Comparison of ENCODE assay signal across 8 cellular contexts in genomic region chr1:67685067-67685557, GRCh38. TPM values are rescaled to one million over a fixed set of nuclear protein-coding genes. Genes with fewer than 3 reads are reported as not detected.
DNase-seq lines count a peak whose midpoint lies in the region; ATAC-seq and TF ChIP-seq lines count a peak whose summit lies in the region.

GADD45A (plus strand) TSS chr1:67685201; CDS start chr1:67685495, 294 bp downstream.

- H3K9me3 Mint-ChIP-seq in activated CD4-positive, alpha-beta memory T cell treated with anti-CD3 and anti-CD28 coated beads for 36 hours = no peaks in the 10 kb centered on the region

- H3K27me3 ChIP-seq in dorsolateral prefrontal cortex = no peaks in the 10 kb centered on the region

- H3K4me3 ChIP-seq in dorsolateral prefrontal cortex (peak within 1 kb of the TSS; percentile 50 to 99 (median 83)), lower leg skin (ENCODE audit: low read depth, poor library complexity, severe bottlenecking) (peak within 1 kb of the TSS; percentile 71)

- CTCF ChIA-PET in activated CD4-positive, alpha-beta memory T cell treated with anti-CD3 and anti-CD28 coated beads for 36 hours (lab: Charles Lee) = interaction anchor here (1.1 to 7.3 kb wide), 7 partner anchors 16 to 150 kb away, joined by 3 to 41 read pairs (median 6); no protein-coding TSS in a partner anchor

- H3K36me3 Mint-ChIP-seq in activated CD4-positive, alpha-beta memory T cell treated with anti-CD3 and anti-CD28 coated beads for 36 hours = peaks cover 22% of the 10 kb centered on the region

- DNase-seq in CD1c-positive myeloid dendritic cell (ENCODE audit: extremely low spot score) (peak; percentile 98), NCI-H82 treated with DMSO at 0.1 percent for 48 hours (lab: John Stamatoyannopoulos, UW; ENCODE audit: unreplicated experiment) (peak; percentile 98), dorsolateral prefrontal cortex (peak; percentile 88 to 98 (median 97)), lower leg skin (ENCODE audit: low spot score in 2 of 2) (peak; percentile 99 to 100)
- peak; percentile 98 for DNase-seq in activated CD4-positive, alpha-beta memory T cell treated with anti-CD3 and anti-CD28 coated beads for 36 hours
- peak; percentile 79 to 82 (median 79) for DNase-seq in stimulated activated CD4-positive, alpha-beta T cell treated with anti-CD3 and anti-CD28 coated beads, TNF-alpha, amount 100 ng/mL, for 1 hour (ENCODE audit: low read depth in 3 of 3, low spot score in 1 of 3)

- peak within 1 kb of the TSS; percentile 92 for H3K4me3 Mint-ChIP-seq in activated CD4-positive, alpha-beta memory T cell treated with anti-CD3 and anti-CD28 coated beads for 36 hours

- 0 to 1% methylated on average over 33 to 39 of the region's 39 CpGs for WGBS in lower leg skin, 2 donors

- peak in 19 of 56 donors; percentile 7 to 48 (median 34) for TF ChIP-seq CTCF in dorsolateral prefrontal cortex (IDR thresholded peaks at IDR 0.05 in 54 of 56, conservative IDR thresholded peaks at IDR 0.05 in 2 of 56; ENCODE audit: low read depth in 1 of 56, partially characterized antibody in 56 of 56)
- no peak for TF ChIP-seq CTCF in lower leg skin (IDR thresholded peaks at IDR 0.05)

- H3K4me1 Mint-ChIP-seq in activated CD4-positive, alpha-beta memory T cell treated with anti-CD3 and anti-CD28 coated beads for 36 hours (ENCODE audit: low read depth) = peaks cover 47% of the 10 kb centered on the region

- ATAC-seq in GM19438 (IDR thresholded peaks at IDR 0.05; ENCODE audit: low read depth, unreplicated experiment) = peak; percentile 84
- ATAC-seq in HG03575 (IDR thresholded peaks at IDR 0.05; ENCODE audit: extremely low read depth, insufficient number of reproducible peaks, low FRiP score, unreplicated experiment) = peak; percentile 92

- no peaks in the 10 kb centered on the region for H3K27me3 Mint-ChIP-seq in activated CD4-positive, alpha-beta memory T cell treated with anti-CD3 and anti-CD28 coated beads for 36 hours

- TF ChIP-seq POLR2A in lower leg skin (IDR thresholded peaks at IDR 0.05) = peak in 1 of 2 donors; percentile 92

- H3K27ac ChIP-seq in dorsolateral prefrontal cortex = peak within 1 kb of the TSS; percentile 9 to 96 (median 85)

- intact Hi-C loops in activated CD4-positive, alpha-beta memory T cell treated with anti-CD3 and anti-CD28 coated beads for 36 hours (cut with micrococcal nuclease) = loop anchor here (2.0 to 10.0 kb wide), 8 partner anchors 16 to 1400 kb away; no protein-coding TSS in a partner anchor
- intact Hi-C loops in dorsolateral prefrontal cortex (cut with DNase I) = loop anchor here (2.0 to 10.0 kb wide), 6 partner anchors 72 to 417 kb away; partner anchors contain the start of gene SERBP1 (in 1 of the 2)
- intact Hi-C loops in lower leg skin (cut with DNase I; ENCODE audit: low total_unique reads) = loop anchor here (10.0 kb wide), 1 partner anchor 70 kb away; no protein-coding TSS in a partner anchor

- POLR2A ChIA-PET in activated CD4-positive, alpha-beta memory T cell treated with anti-CD3 and anti-CD28 coated beads for 36 hours (lab: Charles Lee) = interaction anchor here (0.6 to 3.6 kb wide), 18 partner anchors 10 to 760 kb away, joined by 3 to 32 read pairs (median 4); partner anchors contain the start of genes DNAI4, MIER1 and SERBP1

- H3K27ac Mint-ChIP-seq in activated CD4-positive, alpha-beta memory T cell treated with anti-CD3 and anti-CD28 coated beads for 36 hours = peak within 1 kb of the TSS; percentile 96

RNA-seq across cellular contexts. Expression of gene GADD45A, which starts in this region (rescaled TPM):
- 10 to 100 TPM; 36.2 to 39.1 TPM for total RNA-seq in activated CD4-positive, alpha-beta memory T cell treated with anti-CD3 and anti-CD28 coated beads for 36 hours
- total RNA-seq in dorsolateral prefrontal cortex = 100 to 1,000 TPM in 5 of 120 experiments, 10 to 100 TPM in 115; 14.8 to 161 (median 25.8) TPM
- total RNA-seq in lower leg skin = 10 to 100 TPM; 25.2 to 44.4 (median 29.0) TPM

Comparison
In these comparisons a context has a peak if more than half of its experiments do, and no peak if none do; other contexts are left out.
1. Peak in every context shown above with its lines: DNase-seq, ATAC-seq, H3K4me3 ChIP-seq and H3K27ac ChIP-seq.